Comparison of ENCODE assay signal across 1 cellular context in the genomic region with DNA sequence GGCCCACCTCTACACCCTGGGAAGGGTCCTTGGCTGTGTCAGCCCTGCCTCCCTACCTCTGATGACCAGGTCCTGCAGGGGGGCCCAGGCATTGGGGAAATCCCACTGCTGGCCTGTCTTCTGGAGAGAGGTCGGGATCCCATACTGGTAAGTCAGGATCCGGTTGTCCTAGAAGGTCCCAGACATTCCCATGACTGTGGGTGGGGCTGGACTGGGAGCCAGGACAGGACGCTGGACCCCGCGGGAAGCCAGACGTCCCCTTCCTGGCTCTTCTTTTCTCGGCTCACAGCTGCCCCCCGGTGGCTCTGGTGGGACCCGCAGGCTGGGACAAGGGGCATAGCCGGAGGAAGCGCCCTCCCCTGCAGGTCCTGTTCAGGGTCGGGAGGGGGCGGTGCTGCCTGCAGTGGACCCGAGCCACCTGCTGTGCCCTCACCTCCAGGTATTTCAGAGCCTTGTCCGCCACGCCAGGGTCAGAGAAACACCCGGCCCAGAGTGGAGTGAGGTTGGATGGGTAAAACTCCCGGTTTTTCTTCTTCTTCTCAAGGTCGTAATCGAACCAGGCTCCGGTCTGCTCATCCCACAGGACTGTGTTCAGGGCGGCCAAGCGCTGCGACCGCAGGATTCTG.
TF ChIP-seq lines count a peak whose summit lies in the region.

No MANE protein-coding gene starts in this region.

TF ChIP-seq in HepG2, 621 proteins besides CTCF, POLR2A, EP300 and RAD21 (continued from another document and continues in another):
- TF ChIP-seq, protein P1, sequence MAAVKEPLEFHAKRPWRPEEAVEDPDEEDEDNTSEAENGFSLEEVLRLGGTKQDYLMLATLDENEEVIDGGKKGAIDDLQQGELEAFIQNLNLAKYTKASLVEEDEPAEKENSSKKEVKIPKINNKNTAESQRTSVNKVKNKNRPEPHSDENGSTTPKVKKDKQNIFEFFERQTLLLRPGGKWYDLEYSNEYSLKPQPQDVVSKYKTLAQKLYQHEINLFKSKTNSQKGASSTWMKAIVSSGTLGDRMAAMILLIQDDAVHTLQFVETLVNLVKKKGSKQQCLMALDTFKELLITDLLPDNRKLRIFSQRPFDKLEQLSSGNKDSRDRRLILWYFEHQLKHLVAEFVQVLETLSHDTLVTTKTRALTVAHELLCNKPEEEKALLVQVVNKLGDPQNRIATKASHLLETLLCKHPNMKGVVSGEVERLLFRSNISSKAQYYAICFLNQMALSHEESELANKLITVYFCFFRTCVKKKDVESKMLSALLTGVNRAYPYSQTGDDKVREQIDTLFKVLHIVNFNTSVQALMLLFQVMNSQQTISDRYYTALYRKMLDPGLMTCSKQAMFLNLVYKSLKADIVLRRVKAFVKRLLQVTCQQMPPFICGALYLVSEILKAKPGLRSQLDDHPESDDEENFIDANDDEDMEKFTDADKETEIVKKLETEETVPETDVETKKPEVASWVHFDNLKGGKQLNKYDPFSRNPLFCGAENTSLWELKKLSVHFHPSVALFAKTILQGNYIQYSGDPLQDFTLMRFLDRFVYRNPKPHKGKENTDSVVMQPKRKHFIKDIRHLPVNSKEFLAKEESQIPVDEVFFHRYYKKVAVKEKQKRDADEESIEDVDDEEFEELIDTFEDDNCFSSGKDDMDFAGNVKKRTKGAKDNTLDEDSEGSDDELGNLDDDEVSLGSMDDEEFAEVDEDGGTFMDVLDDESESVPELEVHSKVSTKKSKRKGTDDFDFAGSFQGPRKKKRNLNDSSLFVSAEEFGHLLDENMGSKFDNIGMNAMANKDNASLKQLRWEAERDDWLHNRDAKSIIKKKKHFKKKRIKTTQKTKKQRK (IDR thresholded peaks at IDR 0.05; ENCODE audit: low read length), result no peak
- TF ChIP-seq ATF7-NPFF (CRISPR knock-in tag; IDR thresholded peaks at IDR 0.05; ENCODE audit: low read depth) (no peak), NFIB (CRISPR knock-in tag; IDR thresholded peaks at IDR 0.05; ENCODE audit: borderline replicate concordance) (no peak), NFKB2 (CRISPR knock-in tag; IDR thresholded peaks at IDR 0.05; ENCODE audit: borderline replicate concordance) (no peak; the same call in 1 of the 2 replicates), ELF3 (CRISPR knock-in tag; IDR thresholded peaks at IDR 0.05) (peak; percentile 36; the same call in 1 of the 2 replicates), ZNF619 (CRISPR knock-in tag; IDR thresholded peaks at IDR 0.05) (0 out of 2 replicates have a peak, but pooled peaks have one; percentile 25), PHF5A (CRISPR knock-in tag; IDR thresholded peaks at IDR 0.05; ENCODE audit: low read depth, unreplicated experiment) (peak; percentile 71), ZNF432 (CRISPR knock-in tag; IDR thresholded peaks at IDR 0.05; ENCODE audit: borderline replicate concordance) (no peak), ZNF468 (CRISPR knock-in tag; IDR thresholded peaks at IDR 0.05) (no peak), TAF15 (IDR thresholded peaks at IDR 0.05; ENCODE audit: low read depth, low read length, poor library complexity, severe bottlenecking) (peak; percentile 87), ZNF557 (CRISPR knock-in tag; IDR thresholded peaks at IDR 0.05) (no peak), ZNF383 (CRISPR knock-in tag; IDR thresholded peaks at IDR 0.05; ENCODE audit: borderline replicate concordance) (no peak), TOPORS (CRISPR knock-in tag; IDR thresholded peaks at IDR 0.05) (no peak), PHF20 (CRISPR knock-in tag; IDR thresholded peaks at IDR 0.05) (no peak), FOXA3 (CRISPR knock-in tag; IDR thresholded peaks at IDR 0.05) (peak; percentile 35; the same call in 1 of the 2 replicates), SALL2 (CRISPR knock-in tag; IDR thresholded peaks at IDR 0.05) (no peak), HNRNPL (IDR thresholded peaks at IDR 0.05; ENCODE audit: low read depth, low read length) (peak; percentile 70), SMYD3 (CRISPR knock-in tag; IDR thresholded peaks at IDR 0.05) (0 out of 2 replicates have a peak, but pooled peaks have one; percentile 24), SNAPC2 (CRISPR knock-in tag; IDR thresholded peaks at IDR 0.05) (peak; percentile 63; the same call in 1 of the 2 replicates), GLI4 (CRISPR knock-in tag; IDR thresholded peaks at IDR 0.05; ENCODE audit: borderline replicate concordance) (no peak), CCAR2 (optimal IDR thresholded peaks at IDR 0.05; ENCODE audit: low read depth, low read length) (no peak), MIXL1 (CRISPR knock-in tag; IDR thresholded peaks at IDR 0.05) (no peak), JARID2 (CRISPR knock-in tag; IDR thresholded peaks at IDR 0.05; ENCODE audit: insufficient replicate concordance) (no peak), ZNF879 (CRISPR knock-in tag; IDR thresholded peaks at IDR 0.05) (no peak), MED8 (CRISPR knock-in tag; IDR thresholded peaks at IDR 0.05; ENCODE audit: insufficient replicate concordance) (no peak), ZMYM4 (CRISPR knock-in tag; IDR thresholded peaks at IDR 0.05) (no peak), ATF1 (CRISPR knock-in tag; IDR thresholded peaks at IDR 0.05) (no peak), AGO1 (IDR thresholded peaks at IDR 0.05; ENCODE audit: low read depth, low read length, poor library complexity, severe bottlenecking) (peak; percentile 78), EED (CRISPR knock-in tag; IDR thresholded peaks at IDR 0.05) (no peak), TBX2 (CRISPR knock-in tag; IDR thresholded peaks at IDR 0.05; ENCODE audit: borderline replicate concordance) (peak; percentile 16; the same call in 1 of the 2 replicates), ZNF850 (CRISPR knock-in tag; conservative IDR thresholded peaks at IDR 0.05) (no peak), ZFX (CRISPR knock-in tag; IDR thresholded peaks at IDR 0.05; ENCODE audit: low read depth) (no peak), ZMYM3 (CRISPR knock-in tag; IDR thresholded peaks at IDR 0.05) (no peak), MTA3 (CRISPR knock-in tag; IDR thresholded peaks at IDR 0.05) (no peak)
- TF ChIP-seq, protein P2, sequence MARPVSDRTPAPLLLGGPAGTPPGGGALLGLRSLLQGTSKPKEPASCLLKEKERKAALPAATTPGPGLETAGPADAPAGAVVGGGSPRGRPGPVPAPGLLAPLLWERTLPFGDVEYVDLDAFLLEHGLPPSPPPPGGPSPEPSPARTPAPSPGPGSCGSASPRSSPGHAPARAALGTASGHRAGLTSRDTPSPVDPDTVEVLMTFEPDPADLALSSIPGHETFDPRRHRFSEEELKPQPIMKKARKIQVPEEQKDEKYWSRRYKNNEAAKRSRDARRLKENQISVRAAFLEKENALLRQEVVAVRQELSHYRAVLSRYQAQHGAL (CRISPR knock-in tag; IDR thresholded peaks at IDR 0.05; ENCODE audit: not compliant biosample characterization), result no peak
- TF ChIP-seq, protein P3, sequence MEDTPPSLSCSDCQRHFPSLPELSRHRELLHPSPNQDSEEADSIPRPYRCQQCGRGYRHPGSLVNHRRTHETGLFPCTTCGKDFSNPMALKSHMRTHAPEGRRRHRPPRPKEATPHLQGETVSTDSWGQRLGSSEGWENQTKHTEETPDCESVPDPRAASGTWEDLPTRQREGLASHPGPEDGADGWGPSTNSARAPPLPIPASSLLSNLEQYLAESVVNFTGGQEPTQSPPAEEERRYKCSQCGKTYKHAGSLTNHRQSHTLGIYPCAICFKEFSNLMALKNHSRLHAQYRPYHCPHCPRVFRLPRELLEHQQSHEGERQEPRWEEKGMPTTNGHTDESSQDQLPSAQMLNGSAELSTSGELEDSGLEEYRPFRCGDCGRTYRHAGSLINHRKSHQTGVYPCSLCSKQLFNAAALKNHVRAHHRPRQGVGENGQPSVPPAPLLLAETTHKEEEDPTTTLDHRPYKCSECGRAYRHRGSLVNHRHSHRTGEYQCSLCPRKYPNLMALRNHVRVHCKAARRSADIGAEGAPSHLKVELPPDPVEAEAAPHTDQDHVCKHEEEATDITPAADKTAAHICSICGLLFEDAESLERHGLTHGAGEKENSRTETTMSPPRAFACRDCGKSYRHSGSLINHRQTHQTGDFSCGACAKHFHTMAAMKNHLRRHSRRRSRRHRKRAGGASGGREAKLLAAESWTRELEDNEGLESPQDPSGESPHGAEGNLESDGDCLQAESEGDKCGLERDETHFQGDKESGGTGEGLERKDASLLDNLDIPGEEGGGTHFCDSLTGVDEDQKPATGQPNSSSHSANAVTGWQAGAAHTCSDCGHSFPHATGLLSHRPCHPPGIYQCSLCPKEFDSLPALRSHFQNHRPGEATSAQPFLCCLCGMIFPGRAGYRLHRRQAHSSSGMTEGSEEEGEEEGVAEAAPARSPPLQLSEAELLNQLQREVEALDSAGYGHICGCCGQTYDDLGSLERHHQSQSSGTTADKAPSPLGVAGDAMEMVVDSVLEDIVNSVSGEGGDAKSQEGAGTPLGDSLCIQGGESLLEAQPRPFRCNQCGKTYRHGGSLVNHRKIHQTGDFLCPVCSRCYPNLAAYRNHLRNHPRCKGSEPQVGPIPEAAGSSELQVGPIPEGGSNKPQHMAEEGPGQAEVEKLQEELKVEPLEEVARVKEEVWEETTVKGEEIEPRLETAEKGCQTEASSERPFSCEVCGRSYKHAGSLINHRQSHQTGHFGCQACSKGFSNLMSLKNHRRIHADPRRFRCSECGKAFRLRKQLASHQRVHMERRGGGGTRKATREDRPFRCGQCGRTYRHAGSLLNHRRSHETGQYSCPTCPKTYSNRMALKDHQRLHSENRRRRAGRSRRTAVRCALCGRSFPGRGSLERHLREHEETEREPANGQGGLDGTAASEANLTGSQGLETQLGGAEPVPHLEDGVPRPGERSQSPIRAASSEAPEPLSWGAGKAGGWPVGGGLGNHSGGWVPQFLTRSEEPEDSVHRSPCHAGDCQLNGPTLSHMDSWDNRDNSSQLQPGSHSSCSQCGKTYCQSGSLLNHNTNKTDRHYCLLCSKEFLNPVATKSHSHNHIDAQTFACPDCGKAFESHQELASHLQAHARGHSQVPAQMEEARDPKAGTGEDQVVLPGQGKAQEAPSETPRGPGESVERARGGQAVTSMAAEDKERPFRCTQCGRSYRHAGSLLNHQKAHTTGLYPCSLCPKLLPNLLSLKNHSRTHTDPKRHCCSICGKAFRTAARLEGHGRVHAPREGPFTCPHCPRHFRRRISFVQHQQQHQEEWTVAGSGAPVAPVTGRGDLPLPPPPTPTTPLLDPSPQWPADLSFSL (CRISPR knock-in tag; IDR thresholded peaks at IDR 0.05), result no peak
- TF ChIP-seq, protein P4, sequence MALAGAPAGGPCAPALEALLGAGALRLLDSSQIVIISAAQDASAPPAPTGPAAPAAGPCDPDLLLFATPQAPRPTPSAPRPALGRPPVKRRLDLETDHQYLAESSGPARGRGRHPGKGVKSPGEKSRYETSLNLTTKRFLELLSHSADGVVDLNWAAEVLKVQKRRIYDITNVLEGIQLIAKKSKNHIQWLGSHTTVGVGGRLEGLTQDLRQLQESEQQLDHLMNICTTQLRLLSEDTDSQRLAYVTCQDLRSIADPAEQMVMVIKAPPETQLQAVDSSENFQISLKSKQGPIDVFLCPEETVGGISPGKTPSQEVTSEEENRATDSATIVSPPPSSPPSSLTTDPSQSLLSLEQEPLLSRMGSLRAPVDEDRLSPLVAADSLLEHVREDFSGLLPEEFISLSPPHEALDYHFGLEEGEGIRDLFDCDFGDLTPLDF (CRISPR knock-in tag; IDR thresholded peaks at IDR 0.05), result no peak
- TF ChIP-seq, protein P5, sequence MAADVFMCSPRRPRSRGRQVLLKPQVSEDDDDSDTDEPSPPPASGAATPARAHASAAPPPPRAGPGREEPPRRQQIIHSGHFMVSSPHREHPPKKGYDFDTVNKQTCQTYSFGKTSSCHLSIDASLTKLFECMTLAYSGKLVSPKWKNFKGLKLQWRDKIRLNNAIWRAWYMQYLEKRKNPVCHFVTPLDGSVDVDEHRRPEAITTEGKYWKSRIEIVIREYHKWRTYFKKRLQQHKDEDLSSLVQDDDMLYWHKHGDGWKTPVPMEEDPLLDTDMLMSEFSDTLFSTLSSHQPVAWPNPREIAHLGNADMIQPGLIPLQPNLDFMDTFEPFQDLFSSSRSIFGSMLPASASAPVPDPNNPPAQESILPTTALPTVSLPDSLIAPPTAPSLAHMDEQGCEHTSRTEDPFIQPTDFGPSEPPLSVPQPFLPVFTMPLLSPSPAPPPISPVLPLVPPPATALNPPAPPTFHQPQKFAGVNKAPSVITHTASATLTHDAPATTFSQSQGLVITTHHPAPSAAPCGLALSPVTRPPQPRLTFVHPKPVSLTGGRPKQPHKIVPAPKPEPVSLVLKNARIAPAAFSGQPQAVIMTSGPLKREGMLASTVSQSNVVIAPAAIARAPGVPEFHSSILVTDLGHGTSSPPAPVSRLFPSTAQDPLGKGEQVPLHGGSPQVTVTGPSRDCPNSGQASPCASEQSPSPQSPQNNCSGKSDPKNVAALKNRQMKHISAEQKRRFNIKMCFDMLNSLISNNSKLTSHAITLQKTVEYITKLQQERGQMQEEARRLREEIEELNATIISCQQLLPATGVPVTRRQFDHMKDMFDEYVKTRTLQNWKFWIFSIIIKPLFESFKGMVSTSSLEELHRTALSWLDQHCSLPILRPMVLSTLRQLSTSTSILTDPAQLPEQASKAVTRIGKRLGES (CRISPR knock-in tag; IDR thresholded peaks at IDR 0.05; ENCODE audit: borderline replicate concordance), result no peak
- TF ChIP-seq, protein P6, sequence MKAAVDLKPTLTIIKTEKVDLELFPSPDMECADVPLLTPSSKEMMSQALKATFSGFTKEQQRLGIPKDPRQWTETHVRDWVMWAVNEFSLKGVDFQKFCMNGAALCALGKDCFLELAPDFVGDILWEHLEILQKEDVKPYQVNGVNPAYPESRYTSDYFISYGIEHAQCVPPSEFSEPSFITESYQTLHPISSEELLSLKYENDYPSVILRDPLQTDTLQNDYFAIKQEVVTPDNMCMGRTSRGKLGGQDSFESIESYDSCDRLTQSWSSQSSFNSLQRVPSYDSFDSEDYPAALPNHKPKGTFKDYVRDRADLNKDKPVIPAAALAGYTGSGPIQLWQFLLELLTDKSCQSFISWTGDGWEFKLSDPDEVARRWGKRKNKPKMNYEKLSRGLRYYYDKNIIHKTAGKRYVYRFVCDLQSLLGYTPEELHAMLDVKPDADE (CRISPR knock-in tag; IDR thresholded peaks at IDR 0.05), result no peak
- TF ChIP-seq, protein P7, sequence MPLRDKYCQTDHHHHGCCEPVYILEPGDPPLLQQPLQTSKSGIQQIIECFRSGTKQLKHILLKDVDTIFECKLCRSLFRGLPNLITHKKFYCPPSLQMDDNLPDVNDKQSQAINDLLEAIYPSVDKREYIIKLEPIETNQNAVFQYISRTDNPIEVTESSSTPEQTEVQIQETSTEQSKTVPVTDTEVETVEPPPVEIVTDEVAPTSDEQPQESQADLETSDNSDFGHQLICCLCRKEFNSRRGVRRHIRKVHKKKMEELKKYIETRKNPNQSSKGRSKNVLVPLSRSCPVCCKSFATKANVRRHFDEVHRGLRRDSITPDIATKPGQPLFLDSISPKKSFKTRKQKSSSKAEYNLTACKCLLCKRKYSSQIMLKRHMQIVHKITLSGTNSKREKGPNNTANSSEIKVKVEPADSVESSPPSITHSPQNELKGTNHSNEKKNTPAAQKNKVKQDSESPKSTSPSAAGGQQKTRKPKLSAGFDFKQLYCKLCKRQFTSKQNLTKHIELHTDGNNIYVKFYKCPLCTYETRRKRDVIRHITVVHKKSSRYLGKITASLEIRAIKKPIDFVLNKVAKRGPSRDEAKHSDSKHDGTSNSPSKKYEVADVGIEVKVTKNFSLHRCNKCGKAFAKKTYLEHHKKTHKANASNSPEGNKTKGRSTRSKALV (CRISPR knock-in tag; IDR thresholded peaks at IDR 0.05), result no peak
- TF ChIP-seq, protein P8, sequence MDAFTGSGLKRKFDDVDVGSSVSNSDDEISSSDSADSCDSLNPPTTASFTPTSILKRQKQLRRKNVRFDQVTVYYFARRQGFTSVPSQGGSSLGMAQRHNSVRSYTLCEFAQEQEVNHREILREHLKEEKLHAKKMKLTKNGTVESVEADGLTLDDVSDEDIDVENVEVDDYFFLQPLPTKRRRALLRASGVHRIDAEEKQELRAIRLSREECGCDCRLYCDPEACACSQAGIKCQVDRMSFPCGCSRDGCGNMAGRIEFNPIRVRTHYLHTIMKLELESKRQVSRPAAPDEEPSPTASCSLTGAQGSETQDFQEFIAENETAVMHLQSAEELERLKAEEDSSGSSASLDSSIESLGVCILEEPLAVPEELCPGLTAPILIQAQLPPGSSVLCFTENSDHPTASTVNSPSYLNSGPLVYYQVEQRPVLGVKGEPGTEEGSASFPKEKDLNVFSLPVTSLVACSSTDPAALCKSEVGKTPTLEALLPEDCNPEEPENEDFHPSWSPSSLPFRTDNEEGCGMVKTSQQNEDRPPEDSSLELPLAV (CRISPR knock-in tag; conservative IDR thresholded peaks at IDR 0.05; ENCODE audit: low read depth), result no peak
